8 cellular contexts compared by ENCODE assay signal in the genomic region with DNA sequence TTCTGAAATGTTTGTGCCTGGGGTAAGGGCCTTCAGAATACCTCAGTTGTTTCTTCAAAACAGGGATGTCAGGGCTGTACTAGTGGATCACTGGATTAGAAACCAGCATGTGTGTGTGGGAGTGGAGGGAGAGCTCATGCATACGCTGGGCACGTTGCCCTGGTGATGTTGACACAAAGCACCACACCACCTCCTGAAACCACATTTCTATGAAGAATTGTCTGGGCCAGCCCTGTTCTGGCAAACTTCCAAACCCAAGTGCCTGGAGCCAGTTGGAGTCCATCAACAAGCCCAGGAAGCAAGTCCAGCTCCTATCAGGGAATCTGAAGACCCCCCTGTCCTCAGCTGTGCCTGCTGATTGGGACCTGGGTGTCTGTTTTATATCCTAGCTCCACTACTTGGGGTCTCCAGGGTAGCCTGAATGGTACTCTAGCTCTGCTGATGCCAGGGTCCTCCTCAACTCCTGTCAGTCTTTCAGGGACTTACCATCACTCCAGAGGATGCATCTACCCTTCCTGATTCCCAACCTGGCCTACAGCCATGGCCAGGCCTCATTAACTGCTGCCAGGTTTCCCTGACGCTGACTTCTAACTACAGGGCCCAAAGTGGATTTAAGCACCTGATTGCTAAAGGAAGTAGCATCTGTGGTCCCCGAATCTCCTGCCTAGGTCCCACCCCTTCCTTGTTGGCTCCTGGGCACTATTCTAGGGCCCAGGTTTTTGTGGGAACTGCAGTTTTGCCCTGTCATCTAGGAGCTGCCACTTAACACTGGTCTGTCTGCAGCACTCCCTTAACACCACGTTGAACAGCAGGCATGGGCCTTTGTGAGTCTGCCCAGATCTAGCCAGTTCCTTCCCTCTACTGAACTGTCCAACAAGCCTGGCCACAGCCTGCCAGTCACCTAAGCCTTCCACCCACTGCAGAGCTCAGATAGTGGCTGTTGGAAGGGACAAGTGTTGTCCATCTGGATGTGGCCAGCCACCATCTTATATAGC. TPM values are rescaled to one million over a fixed set of nuclear protein-coding genes. Genes with fewer than 3 reads are reported as not detected.
A peak's percentile ranks its signal among the peaks of the same experiment; 100 is the strongest.
DNase-seq lines count a peak whose midpoint lies in the region; ATAC-seq and TF ChIP-seq lines count a peak whose summit lies in the region.

No MANE protein-coding gene starts in this region.

- H3K36me3 Mint-ChIP-seq in T-helper 2 cell treated with Interferon-gamma antibody and Interleukin-4, amounts not matched to agents 5 μg/mL and 100 μg/mL, for 36 hours (ENCODE audit: low read depth) = no peaks in the 10 kb centered on the region

- H3K27me3 Mint-ChIP-seq in T-helper 2 cell treated with Interferon-gamma antibody and Interleukin-4, amounts not matched to agents 5 μg/mL and 100 μg/mL, for 36 hours (ENCODE audit: low read depth) = peaks cover 18% of the 10 kb centered on the region

- H3K9me3 Mint-ChIP-seq in T-helper 2 cell treated with Interferon-gamma antibody and Interleukin-4, amounts not matched to agents 5 μg/mL and 100 μg/mL, for 36 hours = no peaks in the 10 kb centered on the region

- ATAC-seq in GM18909 (IDR thresholded peaks at IDR 0.05; ENCODE audit: poor library complexity, unreplicated experiment) (peak; percentile 57), gastroesophageal sphincter (peak; percentile 46), HG03039 (IDR thresholded peaks at IDR 0.05; ENCODE audit: unreplicated experiment) (no peak)

- peaks cover 0 to 10% (median 0%) of the 10 kb centered on the region in 3 donors for H3K4me1 ChIP-seq in gastroesophageal sphincter

- in situ Hi-C loops in ACHN (cut with HindIII; ENCODE audit: low pct_ligation_motif_present, low pct_unique_long_range_greater_than_20kb, low sequenced_read_pairs) = no loop called here

- no peak overlapping the region for H3K4me3 Mint-ChIP-seq in T-helper 2 cell treated with Interferon-gamma antibody and Interleukin-4, amounts not matched to agents 5 μg/mL and 100 μg/mL, for 36 hours

- DNase-seq in ACHN (peak; percentile 61), NCI-H1436 (lab: John Stamatoyannopoulos, UW) (peak; percentile 27), putamen (ENCODE audit: low spot score) (peak; percentile 7)
- no peak for DNase-seq in T-helper 2 cell treated with Interferon-gamma antibody and Interleukin-4, amounts not matched to agents 5 μg/mL and 100 μg/mL, for 36 hours (ENCODE audit: low spot score)

- no peaks in the 10 kb centered on the region for H3K9me3 ChIP-seq in gastroesophageal sphincter

- no peaks in the 10 kb centered on the region for H3K27me3 ChIP-seq in gastroesophageal sphincter

- H3K27ac Mint-ChIP-seq in T-helper 2 cell treated with Interferon-gamma antibody and Interleukin-4, amounts not matched to agents 5 μg/mL and 100 μg/mL, for 36 hours = no peak overlapping the region

- no peaks in the 10 kb centered on the region for H3K36me3 ChIP-seq in gastroesophageal sphincter

- H3K4me3 ChIP-seq in gastroesophageal sphincter = no peak overlapping the region

- TF ChIP-seq POLR2A in gastroesophageal sphincter (IDR thresholded peaks at IDR 0.05) = no peak

- WGBS in gastroesophageal sphincter (ENCODE audit: low coverage in 1 of 2), 2 donors = 0 to 56% methylated on average over 1 to 2 of the region's 5 CpGs

- no peaks in the 10 kb centered on the region for H3K4me1 Mint-ChIP-seq in T-helper 2 cell treated with Interferon-gamma antibody and Interleukin-4, amounts not matched to agents 5 μg/mL and 100 μg/mL, for 36 hours (ENCODE audit: low read depth)

- TF ChIP-seq CTCF in VCaP (conservative IDR thresholded peaks at IDR 0.05) (no peak), gastroesophageal sphincter (IDR thresholded peaks at IDR 0.05) (no peak)

- no peak for TF ChIP-seq EP300 in gastroesophageal sphincter (IDR thresholded peaks at IDR 0.05)

- H3K27ac ChIP-seq in VCaP (peak overlapping the region; percentile 63), gastroesophageal sphincter (no peak overlapping the region)

RNA-seq across cellular contexts. Expression of a gene that starts 45.5 kb away (rescaled TPM):
- 1 to 10 TPM in 1 of 4 donors, under 1 TPM in 2, not detected in 1; 0.13 to 3.3 (median 0.23) TPM for total RNA-seq in gastroesophageal sphincter
